In genomic region chr1:217527151-217527550, GRCh38 we compare ENCODE assay signal across 11 cellular contexts.
A peak's percentile ranks its signal among the peaks of the same experiment; 100 is the strongest.
DNase-seq lines count a peak whose midpoint lies in the region; ATAC-seq and TF ChIP-seq lines count a peak whose summit lies in the region.
"Had no signal": no experiment of that assay in that cellular context is flagged by ENCODE, and none has a peak within 500 bp of the region (broad histone marks: within the 10 kb centered on the region; RNA-seq: fewer than 3 reads in every experiment).

No MANE protein-coding gene starts in this region.

- TF ChIP-seq CTCF in IMR-90 (conservative IDR thresholded peaks at IDR 0.05; ENCODE audit: low read depth, low read length) (no peak), mammary epithelial cell (conservative IDR thresholded peaks at IDR 0.05 in 1 of 2, IDR thresholded peaks at IDR 0.05 in 1 of 2; ENCODE audit: extremely low read depth in 1 of 2, insufficient read depth in 1 of 2, low read depth in 1 of 2, low read length in 2 of 2) (no peak), foreskin keratinocyte (conservative IDR thresholded peaks at IDR 0.05) (no peak)

- POLR2A ChIA-PET in IMR-90 (lab: Charles Lee; ENCODE audit: unreplicated experiment), result no interaction called here

- no peak overlapping the region for H4K91ac ChIP-seq in IMR-90 (ENCODE audit: insufficient read depth, low read depth, low read length)

- H2BK5ac ChIP-seq in IMR-90 (ENCODE audit: low read depth, low read length, poor library complexity, severe bottlenecking), result peak overlapping the region; percentile 13

- H4K20me1 ChIP-seq in IMR-90 (ENCODE audit: insufficient read depth, low read length) (no peaks in the 10 kb centered on the region; the same call in 1 of the 2 replicates), mammary epithelial cell (ENCODE audit: insufficient read depth, low read length) (no peaks in the 10 kb centered on the region)
- H4K20me1 ChIP-seq: BLaER1 had no signal

- H3K18ac ChIP-seq in IMR-90 (ENCODE audit: low read depth, low read length), result no peak overlapping the region

- ATAC-seq in IMR-90 (ENCODE audit: low read depth), result no peak
- peak; percentile 91 for ATAC-seq in foreskin keratinocyte
- no peak for ATAC-seq in HG02973 (IDR thresholded peaks at IDR 0.05; ENCODE audit: unreplicated experiment)
- ATAC-seq: HCT116 had no signal

- H2AK5ac ChIP-seq in IMR-90 (ENCODE audit: low read depth, low read length), result 0 out of 2 replicates have a peak overlapping the region, but pooled peaks have one; percentile 29

- H3K4ac ChIP-seq in IMR-90 (ENCODE audit: low read depth, low read length), result no peak overlapping the region

- no peak for TF ChIP-seq POLR2A in IMR-90 (IDR thresholded peaks at IDR 0.05; ENCODE audit: low read depth, low read length)

- peaks cover 8 to 13% of the 10 kb centered on the region in 2 experiments for H3K79me1 ChIP-seq in IMR-90 (ENCODE audit: low read depth in 1 of 2, low read length in 2 of 2)

- H3K79me2 ChIP-seq in mammary epithelial cell (ENCODE audit: insufficient read depth, low read length), result peaks cover 3% of the 10 kb centered on the region

- no peak overlapping the region for H4K8ac ChIP-seq in IMR-90 (ENCODE audit: low read depth in 2 of 2, low read length in 2 of 2)

- H3K4me1 ChIP-seq in IMR-90 (ENCODE audit: control insufficient read depth, insufficient read depth, low read length), result peaks cover 7% of the 10 kb centered on the region
- H3K4me1 ChIP-seq in mammary epithelial cell (ENCODE audit: insufficient read depth, low read length), result peaks cover 38% of the 10 kb centered on the region
- peaks cover 38% of the 10 kb centered on the region for H3K4me1 ChIP-seq in foreskin keratinocyte
- H3K4me1 ChIP-seq: BLaER1, Caco-2 had no signal

- H3K14ac ChIP-seq in IMR-90 (replicated peaks; ENCODE audit: low read depth, low read length), result no peak overlapping the region

- H3K9ac ChIP-seq in IMR-90 (ENCODE audit: low read depth, low read length) (no peak overlapping the region), mammary epithelial cell (ENCODE audit: insufficient read depth, low read length) (no peak overlapping the region)
- H3K9ac ChIP-seq: BLaER1 had no signal

- dilution Hi-C loops in IMR-90 (cut with HindIII; ENCODE audit: low sequenced_read_pairs, unreplicated experiment) (no loop called here), mammary epithelial cell (cut with HindIII; ENCODE audit: low sequenced_read_pairs) (no loop called here)

- no peak overlapping the region; the same call in 2 of the 3 replicates for H2BK15ac ChIP-seq in IMR-90 (ENCODE audit: low read depth, low read length)

- intact Hi-C loops in IMR-90 (cut with micrococcal nuclease) (no loop called here), mammary epithelial cell (cut with micrococcal nuclease) (no loop called here)

- no peak for DNase-seq in IMR-90
- DNase-seq in mammary epithelial cell, result peak; percentile 81
- DNase-seq in foreskin keratinocyte, result peak; percentile 84 to 96
- no peak for DNase-seq in NCI-H2171 (lab: John Stamatoyannopoulos, UW)
- no peak for DNase-seq in AML-193 (lab: John Stamatoyannopoulos, UW)
- DNase-seq: Caco-2; CD8-positive, alpha-beta memory T cell; GF-D8 had no signal

- peaks cover 9% of the 10 kb centered on the region; the same call in 1 of the 2 replicates for H3K9me1 ChIP-seq in IMR-90 (ENCODE audit: insufficient read depth, low read length)

- H3K27me3 ChIP-seq in IMR-90 (ENCODE audit: control insufficient read depth, insufficient read depth, low read length), result no peaks in the 10 kb centered on the region
- no peaks in the 10 kb centered on the region for H3K27me3 ChIP-seq in mammary epithelial cell (ENCODE audit: insufficient read depth, low read length)
- no peaks in the 10 kb centered on the region for H3K27me3 ChIP-seq in foreskin keratinocyte
- H3K27me3 ChIP-seq: BLaER1 had no signal

- no peak overlapping the region for H2AK9ac ChIP-seq in IMR-90 (replicated peaks; ENCODE audit: low read depth, low read length, poor library complexity)

- in situ Hi-C loops in IMR-90 (cut with MboI; ENCODE audit: low sequenced_read_pairs) (no loop called here), mammary epithelial cell (cut with MboI; ENCODE audit: low sequenced_read_pairs in 2 of 2) (no loop called here)

- H3K27ac ChIP-seq in IMR-90 (ENCODE audit: insufficient read depth, low read length), result no peak overlapping the region
- peak overlapping the region; percentile 96 for H3K27ac ChIP-seq in mammary epithelial cell (ENCODE audit: insufficient read depth, low read depth, low read length)
- H3K27ac ChIP-seq in foreskin keratinocyte, result peak overlapping the region; percentile 6
- H3K27ac ChIP-seq: BLaER1 had no signal

- no TSS peak for BruUV-seq in IMR-90 (replicated peaks; lab: Mats Ljungman, UMichigan)
- BruUV-seq in mammary epithelial cell (replicated peaks; lab: Mats Ljungman, UMichigan), result no TSS peak

- no CpG with 5 or more reads among the region's 2 CpGs for WGBS in IMR-90 (ENCODE audit: extremely low coverage in 2 of 2, insufficient read length in 1 of 2), 2 experiments
- WGBS in mammary epithelial cell (ENCODE audit: low coverage, missing lambda C conversion rate), result 0% methylated on average over 1 of the region's 2 CpGs

- peak overlapping the region; percentile 43; the same call in 1 of the 2 replicates for H2BK20ac ChIP-seq in IMR-90 (ENCODE audit: low read depth, low read length)

- no peak overlapping the region for H3K4me3 ChIP-seq in IMR-90 (ENCODE audit: insufficient read depth, low read depth, low read length)
- H3K4me3 ChIP-seq in mammary epithelial cell (replicated peaks in 1 of 3; ENCODE audit: insufficient read depth in 1 of 3, low read depth in 2 of 3, low read length in 3 of 3), result no peak overlapping the region
- H3K4me3 ChIP-seq: BLaER1 had no signal

- H3K9me3 ChIP-seq in IMR-90 (ENCODE audit: control insufficient read depth, insufficient read depth, low read length) (no peaks in the 10 kb centered on the region), mammary epithelial cell (replicated peaks; ENCODE audit: insufficient read depth, low read length) (no peaks in the 10 kb centered on the region)
- H3K9me3 ChIP-seq: BLaER1, Caco-2 had no signal

- CTCF ChIA-PET in IMR-90 (lab: Yijun Ruan, JAX), result no interaction called here
- CTCF ChIA-PET in mammary epithelial cell (lab: Charles Lee; ENCODE audit: low non-redundant PET), result no interaction called here

- no peaks in the 10 kb centered on the region for H3K36me3 ChIP-seq in IMR-90 (ENCODE audit: control insufficient read depth, insufficient read depth, low read length)
- peaks cover 1% of the 10 kb centered on the region for H3K36me3 ChIP-seq in mammary epithelial cell (ENCODE audit: insufficient read depth, low read length)
- H3K36me3 ChIP-seq: BLaER1 had no signal

- no peak overlapping the region for H2AFZ ChIP-seq in IMR-90 (replicated peaks; ENCODE audit: low read length, poor library complexity)
- H2AFZ ChIP-seq in mammary epithelial cell (ENCODE audit: low read depth, low read length), result no peak overlapping the region

- no peak overlapping the region for H3K23ac ChIP-seq in IMR-90 (ENCODE audit: low read depth, low read length)

- H2BK120ac ChIP-seq in IMR-90 (ENCODE audit: low read depth, low read length), result 0 out of 2 replicates have a peak overlapping the region, but pooled peaks have one; percentile 15

- no peak overlapping the region for H3K4me2 ChIP-seq in IMR-90 (ENCODE audit: low read depth, low read length)
- H3K4me2 ChIP-seq in mammary epithelial cell (ENCODE audit: insufficient read depth, low read depth, low read length), result peak overlapping the region; percentile 51
- H3K4me2 ChIP-seq: BLaER1 had no signal

- H3K56ac ChIP-seq in IMR-90 (ENCODE audit: extremely low read depth, insufficient read depth, low read length), result no peak overlapping the region

- H4K5ac ChIP-seq in IMR-90 (ENCODE audit: low read depth, low read length), result no peak overlapping the region

- no peak for TF ChIP-seq RAD21 in IMR-90 (IDR thresholded peaks at IDR 0.05; ENCODE audit: low read length)

TF ChIP-seq in IMR-90, 13 proteins besides CTCF, POLR2A, EP300 and RAD21:
- no peak for TF ChIP-seq NFE2L2 (IDR thresholded peaks at IDR 0.05; ENCODE audit: low read depth, low read length)
- TF ChIP-seq MAZ (IDR thresholded peaks at IDR 0.05; ENCODE audit: borderline replicate concordance, low read depth, low read length), result no peak

Comparison
In these comparisons a context has a peak if more than half of its experiments do, and no peak if none do; other contexts are left out.
1. DNase-seq: peak in mammary epithelial cell (single experiment) and foreskin keratinocyte (2 of 2); none in IMR-90 (single experiment), NCI-H2171 (single experiment) and AML-193 (0 of 2).